ENCODE assay signal across 17 cellular contexts in genomic region chr19:9296336-9296735, GRCh38. TPM values are rescaled to one million over a fixed set of nuclear protein-coding genes. Genes with fewer than 3 reads are reported as not detected.
"Had no signal": no experiment of that assay in that cellular context is flagged by ENCODE, and none has a peak within 500 bp of the region (broad histone marks: within the 10 kb centered on the region; RNA-seq: fewer than 3 reads in every experiment).

No MANE protein-coding gene starts in this region.

- H3K27me3 ChIP-seq: colonic mucosa, right atrium auricular region had no signal

- H3K4me1 Mint-ChIP-seq: activated CD4-positive, alpha-beta T cell treated with anti-CD3 and anti-CD28 coated beads, Interleukin-2, amount 10 ng/mL, durations not matched to agents 24 days and 14 days; activated naive CD8-positive, alpha-beta T cell treated with anti-CD3 and anti-CD28 coated beads, Interleukin-2, amount 50 U/mL, for 24 hours; WTC11 had no signal

- H3K4me3 Mint-ChIP-seq: activated CD4-positive, alpha-beta T cell treated with anti-CD3 and anti-CD28 coated beads, Interleukin-2, amount 10 ng/mL, durations not matched to agents 24 days and 14 days; activated naive CD8-positive, alpha-beta T cell treated with anti-CD3 and anti-CD28 coated beads, Interleukin-2, amount 50 U/mL, for 24 hours; natural killer cell treated with Interleukin-12 subunit alpha and Interleukin-12 subunit beta and Interleukin-15 and Interleukin-18, amount 100 ng/mL, for 72 hours; T-helper 1 cell treated with Interleukin-12 subunit alpha and Interleukin-12 subunit beta and Interleukin-4 antibody, amounts not matched to agents 30 μg/mL and 1 μg/mL, for 36 hours; type B pancreatic cell; WTC11 had no signal

- H3K27ac ChIP-seq: colonic mucosa, right atrium auricular region had no signal

- H3K27me3 Mint-ChIP-seq: activated CD4-positive, alpha-beta T cell treated with anti-CD3 and anti-CD28 coated beads, Interleukin-2, amount 10 ng/mL, durations not matched to agents 24 days and 14 days; activated naive CD8-positive, alpha-beta T cell treated with anti-CD3 and anti-CD28 coated beads, Interleukin-2, amount 50 U/mL, for 24 hours; natural killer cell treated with Interleukin-12 subunit alpha and Interleukin-12 subunit beta and Interleukin-15 and Interleukin-18, amount 100 ng/mL, for 72 hours; type B pancreatic cell had no signal

- H3K4me1 ChIP-seq: colonic mucosa, right atrium auricular region had no signal

- H3K27ac Mint-ChIP-seq: activated CD4-positive, alpha-beta T cell treated with anti-CD3 and anti-CD28 coated beads, Interleukin-2, amount 10 ng/mL, durations not matched to agents 24 days and 14 days; activated naive CD8-positive, alpha-beta T cell treated with anti-CD3 and anti-CD28 coated beads, Interleukin-2, amount 50 U/mL, for 24 hours; natural killer cell treated with Interleukin-12 subunit alpha and Interleukin-12 subunit beta and Interleukin-15 and Interleukin-18, amount 100 ng/mL, for 72 hours; T-helper 1 cell treated with Interleukin-12 subunit alpha and Interleukin-12 subunit beta and Interleukin-4 antibody, amounts not matched to agents 30 μg/mL and 1 μg/mL, for 36 hours; type B pancreatic cell had no signal

- DNase-seq: activated CD4-positive, alpha-beta T cell treated with anti-CD3 and anti-CD28 coated beads, Interleukin-2, amount 10 ng/mL, durations not matched to agents 24 days and 14 days; activated naive CD4-positive, alpha-beta T cell treated with Interleukin-2 at 50 U/mL for 16 hours; activated naive CD8-positive, alpha-beta T cell treated with anti-CD3 and anti-CD28 coated beads, Interleukin-2, amount 50 U/mL, for 24 hours; caudate nucleus; colonic mucosa; effector memory CD4-positive, alpha-beta T cell; erythroblast; mucosa of descending colon; nucleus accumbens had no signal

- H3K4me3 ChIP-seq: colonic mucosa, lung, mucosa of descending colon, right atrium auricular region, smooth muscle cell had no signal

- H3K4me2 ChIP-seq: smooth muscle cell had no signal

RNA-seq across cellular contexts. Expression of gene OR7E24, which starts 45.6 kb away (rescaled TPM):
- total RNA-seq: activated CD4-positive, alpha-beta T cell treated with anti-CD3 and anti-CD28 coated beads, Interleukin-2, amount 10 ng/mL, durations not matched to agents 24 days and 14 days; colonic mucosa; lung; mucosa of descending colon; natural killer cell treated with Interleukin-12 subunit alpha and Interleukin-12 subunit beta and Interleukin-15 and Interleukin-18, amount 100 ng/mL, for 72 hours; posterior vena cava; right atrium auricular region; smooth muscle cell; WTC11 had no signal
- polyA plus RNA-seq: lung, smooth muscle cell had no signal
